Comparison of ENCODE assay signal across 32 cellular contexts in genomic region chr10:77090381-77091356, GRCh38.
DNase-seq lines count a peak whose midpoint lies in the region; ATAC-seq, FAIRE-seq and TF ChIP-seq lines count a peak whose summit lies in the region.
"Had no signal": no experiment of that assay in that cellular context is flagged by ENCODE, and none has a peak within 500 bp of the region (broad histone marks: within the 10 kb centered on the region; RNA-seq: fewer than 3 reads in every experiment).

No MANE protein-coding gene starts in this region.

- intact Hi-C loops in spleen (cut with DNase I; ENCODE audit: low total_unique reads) = no loop called here

- no peak for TF ChIP-seq RAD21 in H1 (IDR thresholded peaks at IDR 0.05 in 1 of 2, conservative IDR thresholded peaks at IDR 0.05 in 1 of 2; ENCODE audit: low read depth in 2 of 2, low read length in 2 of 2)

- FAIRE-seq in H1 (lab: Jason Lieb, UNC) = no peak
- FAIRE-seq: kidney had no signal

- no peak overlapping the region for H4K8ac ChIP-seq in H1 (ENCODE audit: extremely low read depth, insufficient read depth, low read length)

- H3K14ac ChIP-seq in H1 (ENCODE audit: insufficient read length) = no peak overlapping the region

- H3K23me2 ChIP-seq in H1 (ENCODE audit: low read depth, low read length) = no peaks in the 10 kb centered on the region

- POLR2A ChIA-PET in H1 (lab: Charles Lee; ENCODE audit: partially characterized antibody) = no interaction called here

- H2AK5ac ChIP-seq in H1 (ENCODE audit: low read depth, low read length) = peak overlapping the region; percentile 14; the same call in 1 of the 2 replicates

- H2BK20ac ChIP-seq in H1 (ENCODE audit: low read length) = no peak overlapping the region

- TF ChIP-seq EP300 in H1 (IDR thresholded peaks at IDR 0.05; ENCODE audit: borderline replicate concordance in 1 of 2, low read depth in 2 of 2, low read length in 2 of 2) = no peak

- H3K27me3 ChIP-seq in H1 (replicated peaks in 1 of 4; ENCODE audit: control insufficient read depth in 3 of 4, extremely low read depth in 1 of 4, insufficient read depth in 3 of 4, low read length in 3 of 4) (no peaks in the 10 kb centered on the region), spleen (replicated peaks in 1 of 7) (no peaks in the 10 kb centered on the region)
- H3K27me3 ChIP-seq: BLaER1, body of pancreas, testis, uterus had no signal

- H3K56ac ChIP-seq in H1 (replicated peaks; ENCODE audit: insufficient read length, low read depth, low read length) = no peak overlapping the region

- H3K4me1 ChIP-seq in H1 (replicated peaks in 1 of 4; ENCODE audit: control insufficient read depth in 3 of 4, insufficient read depth in 4 of 4, low read length in 3 of 4) (no peaks in the 10 kb centered on the region), spleen (no peaks in the 10 kb centered on the region)
- H3K4me1 ChIP-seq: body of pancreas, heart right ventricle, testis, uterus had no signal

- H3K79me2 ChIP-seq in H1 (ENCODE audit: control insufficient read depth in 1 of 2, insufficient read depth in 2 of 2, low read length in 2 of 2) = no peaks in the 10 kb centered on the region

- H3K23ac ChIP-seq in H1 (ENCODE audit: insufficient read length) = no peak overlapping the region

- no peak overlapping the region for H4K91ac ChIP-seq in H1 (replicated peaks; ENCODE audit: insufficient read length, low read length)

- no peak overlapping the region for H2AFZ ChIP-seq in H1 (ENCODE audit: low read length)
- H2AFZ ChIP-seq: GM23248 had no signal

- no peaks in the 10 kb centered on the region for H3K79me1 ChIP-seq in H1 (ENCODE audit: low read depth, low read length)

- H3K18ac ChIP-seq in H1 (ENCODE audit: extremely low read depth, low read length) = no peak overlapping the region

- TF ChIP-seq POLR2A in NB4 (IDR thresholded peaks at IDR 0.05; ENCODE audit: extremely low read depth, insufficient read length) (no peak), H1 (IDR thresholded peaks at IDR 0.05; ENCODE audit: control extremely low read depth in 1 of 2, low read depth in 2 of 2, low read length in 2 of 2) (no peak), spleen (IDR thresholded peaks at IDR 0.05) (no peak)

- H3K9me3 ChIP-seq in H1 (ENCODE audit: insufficient read depth in 2 of 2, low read depth in 1 of 2, low read length in 1 of 2) (no peaks in the 10 kb centered on the region), spleen (no peaks in the 10 kb centered on the region)
- H3K9me3 ChIP-seq: BLaER1, body of pancreas, heart right ventricle, neutrophil, testis, uterus had no signal

- H4K5ac ChIP-seq in H1 (ENCODE audit: insufficient read length, low read depth, low read length) = no peak overlapping the region

- no peak overlapping the region for H3K27ac ChIP-seq in H1 (ENCODE audit: low read depth, low read length)
- H3K27ac ChIP-seq in spleen = no peak overlapping the region
- H3K27ac ChIP-seq: BLaER1, body of pancreas, GM23248, heart right ventricle, neutrophil, testis, uterus had no signal

- no peak for ATAC-seq in GM21515 (IDR thresholded peaks at IDR 0.05; ENCODE audit: unreplicated experiment)
- ATAC-seq: activated CD4-positive, alpha-beta T cell treated with anti-CD3 and anti-CD28 coated beads for 36 hours; activated CD8-positive, alpha-beta T cell treated with anti-CD3 and anti-CD28 coated beads for 36 hours; body of pancreas; esophagus mucosa; heart right ventricle; right cardiac atrium; Right ventricle myocardium inferior had no signal

- 86% methylated on average over 17 of the region's 17 CpGs; no CpG with 5 or more reads in 1 of the 2 experiments for WGBS in H1 (ENCODE audit: extremely low coverage in 1 of 2, insufficient coverage in 1 of 2, insufficient read length in 1 of 2, insufficient replicate concordance in 2 of 2, low coverage in 1 of 2, low lambda C conversion rate in 2 of 2, missing lambda C conversion rate in 1 of 2), 2 experiments
- 82 to 88% (median 82%) methylated on average over 17 of the region's 17 CpGs for WGBS in spleen, 5 donors

- no peak overlapping the region for H2BK12ac ChIP-seq in H1 (ENCODE audit: low read depth, low read length)

- CTCF ChIA-PET in H1 (lab: Charles Lee; ENCODE audit: partially characterized antibody) = interaction anchor here (0.5 to 1.8 kb wide), 4 partner anchors 8 to 629 kb away, joined by 3 to 7 read pairs (median 4); no protein-coding TSS in a partner anchor

- no peak overlapping the region for H3K4me3 ChIP-seq in NB4 (ENCODE audit: low read depth, low read length)
- no peak overlapping the region for H3K4me3 ChIP-seq in H1 (ENCODE audit: extremely low read depth in 1 of 4, insufficient read depth in 2 of 4, low read depth in 3 of 4, low read length in 4 of 4)
- no peak overlapping the region for H3K4me3 ChIP-seq in spleen
- H3K4me3 ChIP-seq: BLaER1, body of pancreas, GM23248, heart right ventricle, testis, uterus had no signal

- no peak overlapping the region for H3K9ac ChIP-seq in H1 (replicated peaks in 1 of 4; ENCODE audit: extremely low read depth in 1 of 4, low read depth in 3 of 4, low read length in 3 of 4)
- H3K9ac ChIP-seq: BLaER1, GM23248 had no signal

- H3K4me2 ChIP-seq in H1 (ENCODE audit: insufficient read depth in 1 of 2, low read depth in 2 of 2, low read length in 2 of 2) = no peak overlapping the region
- H3K4me2 ChIP-seq: BLaER1 had no signal

- H3K36me3 ChIP-seq in H1 (ENCODE audit: control insufficient read depth in 2 of 4, insufficient read depth in 4 of 4, low read length in 3 of 4) (no peaks in the 10 kb centered on the region), spleen (no peaks in the 10 kb centered on the region)
- H3K36me3 ChIP-seq: BLaER1, heart right ventricle, neutrophil, uterus had no signal

- no peak overlapping the region for H2BK120ac ChIP-seq in H1 (replicated peaks; ENCODE audit: low read depth, low read length)

- peak; percentile 68 for DNase-seq in D341Med (ENCODE audit: low spot score)
- peak; percentile 8 for DNase-seq in NB4 (ENCODE audit: low read depth)
- peak; percentile 2 for DNase-seq in NCI-H526 treated with DMSO at 0.1 percent for 48 hours (lab: John Stamatoyannopoulos, UW)
- DNase-seq in H1 (ENCODE audit: low read depth in 1 of 2, low spot score in 2 of 2) = no peak
- no peak for DNase-seq in spleen
- DNase-seq in NCI-H345 treated with DMSO at 0.1 percent for 48 hours (lab: John Stamatoyannopoulos, UW; ENCODE audit: unreplicated experiment) = no peak
- DNase-seq: activated CD4-positive, alpha-beta T cell treated with anti-CD3 and anti-CD28 coated beads for 36 hours; activated CD8-positive, alpha-beta T cell treated with anti-CD3 and anti-CD28 coated beads for 36 hours; activated naive CD4-positive, alpha-beta T cell treated with anti-CD3 and anti-CD28 coated beads for 36 hours; body of pancreas; cerebellar nuclear complex; DMS153; foreskin melanocyte; GDM1; GM23248; heart right ventricle; HFFc6; kidney; midbrain; naive B cell; NCI-H1048; NCI-H2029 treated with DMSO at 0.1 percent for 48 hours; posterior cingulate gyrus; stimulated activated CD8-positive, alpha-beta memory T cell treated with anti-CD3 and anti-CD28 coated beads, Interleukin-4, amount 100 ng/mL, for 48 hours; testis; uterus had no signal

- TF ChIP-seq CTCF in NB4 (IDR thresholded peaks at IDR 0.05; ENCODE audit: low read depth, low read length) (no peak), H1 (IDR thresholded peaks at IDR 0.05; ENCODE audit: control extremely low read depth in 1 of 3, insufficient read depth in 1 of 3, low read depth in 1 of 3, low read length in 3 of 3) (no peak), spleen (IDR thresholded peaks at IDR 0.05 in 8 of 11, conservative IDR thresholded peaks at IDR 0.05 in 3 of 11) (no peak)

- H3K4ac ChIP-seq in H1 (replicated peaks; ENCODE audit: insufficient read length, low read depth, low read length) = no peak overlapping the region

- no peak overlapping the region for H2BK5ac ChIP-seq in H1 (ENCODE audit: low read depth, low read length)

- H2BK15ac ChIP-seq in H1 (ENCODE audit: low read length) = no peak overlapping the region

- no peaks in the 10 kb centered on the region for H4K20me1 ChIP-seq in H1 (replicated peaks in 1 of 2; ENCODE audit: control insufficient read depth in 1 of 2, insufficient read depth in 2 of 2, low read length in 2 of 2)
- H4K20me1 ChIP-seq: BLaER1 had no signal

TF ChIP-seq in H1, 55 proteins besides CTCF, POLR2A, EP300 and RAD21 (continues in another document):
- TF ChIP-seq RFX5 (IDR thresholded peaks at IDR 0.05; ENCODE audit: borderline replicate concordance, low read depth, low read length) (no peak), EZH2 (IDR thresholded peaks at IDR 0.05; ENCODE audit: low read depth, low read length, severe bottlenecking) (no peak), CHD2 (IDR thresholded peaks at IDR 0.05; ENCODE audit: low read length) (no peak), GABPA (IDR thresholded peaks at IDR 0.05; ENCODE audit: borderline replicate concordance, insufficient read depth, low read length) (no peak), SIX5 (IDR thresholded peaks at IDR 0.05; ENCODE audit: low read depth, low read length) (no peak)

Comparison
In these comparisons a context has a peak if more than half of its experiments do, and no peak if none do; other contexts are left out.
1. DNase-seq: peak in D341Med (single experiment), NB4 (single experiment) and NCI-H526 treated with DMSO at 0.1 percent for 48 hours (single experiment); none in H1 (0 of 2), spleen (single experiment) and NCI-H345 treated with DMSO at 0.1 percent for 48 hours (single experiment).